Comparison of ENCODE assay signal across 8 cellular contexts in the genomic region with DNA sequence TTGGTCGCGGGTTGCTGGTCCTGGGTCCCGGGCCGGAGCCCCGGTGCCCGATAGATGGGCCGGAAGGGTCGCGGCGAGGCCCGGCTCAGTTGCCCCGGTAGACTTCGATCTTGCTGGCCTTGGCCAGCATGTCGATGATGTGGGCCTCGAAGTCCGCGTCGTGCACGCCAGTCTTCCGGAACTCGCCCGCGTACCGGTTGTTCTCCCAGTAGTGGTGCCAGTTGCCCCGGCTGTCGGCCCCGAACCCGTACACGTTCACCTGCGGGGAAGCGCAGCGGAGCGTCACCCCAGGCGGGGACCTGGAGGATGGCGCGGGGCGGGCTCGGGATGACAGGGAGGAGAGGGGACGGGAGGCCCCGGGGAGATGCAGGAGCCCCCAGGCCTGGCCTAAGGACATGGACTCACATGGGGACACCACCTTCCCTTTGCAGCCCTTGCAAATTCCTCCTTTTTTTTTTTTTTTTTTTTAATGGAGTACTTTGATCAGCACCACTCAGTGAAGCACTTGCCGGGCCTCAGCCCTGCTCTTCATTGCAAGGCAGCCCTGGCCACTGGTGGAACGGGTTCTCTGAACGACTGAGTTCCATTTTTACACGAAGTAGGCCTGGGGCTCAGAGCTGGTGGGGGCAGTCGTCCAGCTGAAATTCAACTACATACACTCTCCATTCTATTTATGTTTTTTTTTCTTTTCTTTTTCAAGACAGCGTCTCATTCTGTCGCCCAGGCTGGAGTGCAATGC. TPM values are rescaled to one million over a fixed set of nuclear protein-coding genes. Genes with fewer than 3 reads are reported as not detected.
DNase-seq lines count a peak whose midpoint lies in the region; ATAC-seq and TF ChIP-seq lines count a peak whose summit lies in the region.

No MANE protein-coding gene starts in this region.

- peak overlapping the region; percentile 60 to 90 (median 80) for H3K4me3 ChIP-seq in spleen

- no peaks in the 10 kb centered on the region for H3K9me3 Mint-ChIP-seq in activated CD4-positive, alpha-beta T cell treated with anti-CD3 and anti-CD28 coated beads for 36 hours (ENCODE audit: low read depth)
- no peaks in the 10 kb centered on the region for H3K9me3 Mint-ChIP-seq in WTC11

- peaks cover 12% of the 10 kb centered on the region for H3K4me1 Mint-ChIP-seq in activated CD4-positive, alpha-beta T cell treated with anti-CD3 and anti-CD28 coated beads for 36 hours
- H3K4me1 Mint-ChIP-seq in WTC11, result peaks cover 16% of the 10 kb centered on the region

- TF ChIP-seq POLR2A in spleen (IDR thresholded peaks at IDR 0.05), result no peak

- no peaks in the 10 kb centered on the region for H3K9me3 ChIP-seq in spleen

- POLR2A ChIA-PET in activated CD4-positive, alpha-beta T cell treated with anti-CD3 and anti-CD28 coated beads for 36 hours (lab: Charles Lee), result interaction anchor here (0.6 to 2.9 kb wide), 18 partner anchors 12 to 540 kb away, joined by 3 to 27 read pairs (median 4); partner anchors contain the start of genes AARS1, COG4, DDX19A and DDX19B
- POLR2A ChIA-PET in WTC11 (lab: Charles Lee), result interaction anchor here (0.6 to 2.2 kb wide), 26 partner anchors 8 to 272 kb away, joined by 3 to 17 read pairs (median 4); partner anchors contain the start of genes AARS1, COG4, DDX19A and EXOSC6

- H3K27me3 ChIP-seq in spleen (replicated peaks in 1 of 7), result no peaks in the 10 kb centered on the region

- H3K4me1 ChIP-seq in spleen, result peaks cover 15 to 42% (median 29%) of the 10 kb centered on the region in 6 donors

- peaks cover 14% of the 10 kb centered on the region for H3K36me3 Mint-ChIP-seq in activated CD4-positive, alpha-beta T cell treated with anti-CD3 and anti-CD28 coated beads for 36 hours (ENCODE audit: low read depth)
- peaks cover 18% of the 10 kb centered on the region for H3K36me3 Mint-ChIP-seq in WTC11

- intact Hi-C loops in activated CD4-positive, alpha-beta T cell treated with anti-CD3 and anti-CD28 coated beads for 36 hours (cut with DNase I, micrococcal nuclease), result loop anchor here (1.0 to 5.0 kb wide), 9 partner anchors 23 to 271 kb away; partner anchors contain the start of genes COG4 (in 2 of the 2), DDX19A (in 2 of the 2), FCSK (in 2 of the 2) and SF3B3 (in 2 of the 2)
- intact Hi-C loops in left ventricle myocardium superior (cut with micrococcal nuclease), result no loop called here
- intact Hi-C loops in spleen (cut with DNase I; ENCODE audit: low total_unique reads), result loop anchor here (10.0 kb wide), 1 partner anchor 53 kb away; the partner anchor contains the start of gene ST3GAL2

- no peaks in the 10 kb centered on the region for H3K27me3 Mint-ChIP-seq in activated CD4-positive, alpha-beta T cell treated with anti-CD3 and anti-CD28 coated beads for 36 hours
- H3K27me3 Mint-ChIP-seq in WTC11 (ENCODE audit: low read depth), result no peaks in the 10 kb centered on the region

- 20 to 30% (median 22%) methylated on average over 36 to 47 of the region's 47 CpGs for WGBS in spleen, 5 donors

- peaks cover 0 to 84% (median 18%) of the 10 kb centered on the region in 6 donors for H3K36me3 ChIP-seq in spleen

- ATAC-seq in activated CD4-positive, alpha-beta T cell treated with anti-CD3 and anti-CD28 coated beads for 36 hours, result peak; percentile 18
- ATAC-seq in WTC11, result peak; percentile 9
- peak; percentile 15 for ATAC-seq in left ventricle myocardium superior
- ATAC-seq in GM21515 (IDR thresholded peaks at IDR 0.05; ENCODE audit: unreplicated experiment), result no peak

- peak overlapping the region; percentile 44 to 91 (median 86) for H3K27ac ChIP-seq in spleen

- no peak for DNase-seq in activated CD4-positive, alpha-beta T cell treated with anti-CD3 and anti-CD28 coated beads for 36 hours
- DNase-seq in activated CD4-positive, alpha-beta T cell treated with anti-CD3 and anti-CD28 coated beads, Interleukin-2, amount 50 U/mL, for 4 hours, result no peak
- DNase-seq in WTC11 (ENCODE audit: low spot score), result no peak
- DNase-seq in left ventricle myocardium superior, result no peak
- no peak for DNase-seq in spleen
- no peak for DNase-seq in A172 (ENCODE audit: low spot score)
- DNase-seq in NK-92 (lab: John Stamatoyannopoulos, UW; ENCODE audit: unreplicated experiment), result no peak

- H3K4me3 Mint-ChIP-seq in activated CD4-positive, alpha-beta T cell treated with anti-CD3 and anti-CD28 coated beads for 36 hours, result peak overlapping the region; percentile 86
- H3K4me3 Mint-ChIP-seq in WTC11, result peak overlapping the region; percentile 92

- peak overlapping the region; percentile 78 for H3K27ac Mint-ChIP-seq in activated CD4-positive, alpha-beta T cell treated with anti-CD3 and anti-CD28 coated beads for 36 hours
- H3K27ac Mint-ChIP-seq in WTC11, result peak overlapping the region; percentile 88; the same call in 1 of the 2 replicates

- TF ChIP-seq CTCF in WTC11 (IDR thresholded peaks at IDR 0.05) (no peak), spleen (IDR thresholded peaks at IDR 0.05 in 8 of 11, conservative IDR thresholded peaks at IDR 0.05 in 3 of 11) (no peak)

- CTCF ChIA-PET in activated CD4-positive, alpha-beta T cell treated with anti-CD3 and anti-CD28 coated beads for 36 hours (lab: Charles Lee), result interaction anchor here (0.7 to 1.9 kb wide), 5 partner anchors 9 to 132 kb away, joined by 3 to 8 read pairs (median 5); partner anchors contain the start of gene FCSK
- CTCF ChIA-PET in WTC11 (lab: Charles Lee), result interaction anchor here (0.6 to 3.7 kb wide), 18 partner anchors 10 to 272 kb away, joined by 3 to 42 read pairs (median 4); partner anchors contain the start of genes DDX19A and FCSK

TF ChIP-seq in WTC11, 78 proteins besides CTCF, POLR2A, EP300 and RAD21 (continues in another document):
- 0 out of 2 replicates have a peak, but pooled peaks have one; percentile 54 for TF ChIP-seq ZBTB21 (CRISPR knock-in tag; IDR thresholded peaks at IDR 0.05; ENCODE audit: borderline replicate concordance)
- TF ChIP-seq SMAD4 (CRISPR knock-in tag; IDR thresholded peaks at IDR 0.05), result no peak
- TF ChIP-seq ZNF416 (CRISPR knock-in tag; IDR thresholded peaks at IDR 0.05), result peak; percentile 76; the same call in 1 of the 2 replicates
- no peak for TF ChIP-seq JAZF1 (CRISPR knock-in tag; IDR thresholded peaks at IDR 0.05)
- peak; percentile 27; the same call in 1 of the 2 replicates for TF ChIP-seq ZNF423 (CRISPR knock-in tag; IDR thresholded peaks at IDR 0.05)
- TF ChIP-seq, protein P1, sequence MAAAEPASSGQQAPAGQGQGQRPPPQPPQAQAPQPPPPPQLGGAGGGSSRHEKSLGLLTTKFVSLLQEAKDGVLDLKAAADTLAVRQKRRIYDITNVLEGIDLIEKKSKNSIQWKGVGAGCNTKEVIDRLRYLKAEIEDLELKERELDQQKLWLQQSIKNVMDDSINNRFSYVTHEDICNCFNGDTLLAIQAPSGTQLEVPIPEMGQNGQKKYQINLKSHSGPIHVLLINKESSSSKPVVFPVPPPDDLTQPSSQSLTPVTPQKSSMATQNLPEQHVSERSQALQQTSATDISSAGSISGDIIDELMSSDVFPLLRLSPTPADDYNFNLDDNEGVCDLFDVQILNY (CRISPR knock-in tag; IDR thresholded peaks at IDR 0.05), result peak; percentile 54; the same call in 1 of the 2 replicates
- TF ChIP-seq, protein P2, sequence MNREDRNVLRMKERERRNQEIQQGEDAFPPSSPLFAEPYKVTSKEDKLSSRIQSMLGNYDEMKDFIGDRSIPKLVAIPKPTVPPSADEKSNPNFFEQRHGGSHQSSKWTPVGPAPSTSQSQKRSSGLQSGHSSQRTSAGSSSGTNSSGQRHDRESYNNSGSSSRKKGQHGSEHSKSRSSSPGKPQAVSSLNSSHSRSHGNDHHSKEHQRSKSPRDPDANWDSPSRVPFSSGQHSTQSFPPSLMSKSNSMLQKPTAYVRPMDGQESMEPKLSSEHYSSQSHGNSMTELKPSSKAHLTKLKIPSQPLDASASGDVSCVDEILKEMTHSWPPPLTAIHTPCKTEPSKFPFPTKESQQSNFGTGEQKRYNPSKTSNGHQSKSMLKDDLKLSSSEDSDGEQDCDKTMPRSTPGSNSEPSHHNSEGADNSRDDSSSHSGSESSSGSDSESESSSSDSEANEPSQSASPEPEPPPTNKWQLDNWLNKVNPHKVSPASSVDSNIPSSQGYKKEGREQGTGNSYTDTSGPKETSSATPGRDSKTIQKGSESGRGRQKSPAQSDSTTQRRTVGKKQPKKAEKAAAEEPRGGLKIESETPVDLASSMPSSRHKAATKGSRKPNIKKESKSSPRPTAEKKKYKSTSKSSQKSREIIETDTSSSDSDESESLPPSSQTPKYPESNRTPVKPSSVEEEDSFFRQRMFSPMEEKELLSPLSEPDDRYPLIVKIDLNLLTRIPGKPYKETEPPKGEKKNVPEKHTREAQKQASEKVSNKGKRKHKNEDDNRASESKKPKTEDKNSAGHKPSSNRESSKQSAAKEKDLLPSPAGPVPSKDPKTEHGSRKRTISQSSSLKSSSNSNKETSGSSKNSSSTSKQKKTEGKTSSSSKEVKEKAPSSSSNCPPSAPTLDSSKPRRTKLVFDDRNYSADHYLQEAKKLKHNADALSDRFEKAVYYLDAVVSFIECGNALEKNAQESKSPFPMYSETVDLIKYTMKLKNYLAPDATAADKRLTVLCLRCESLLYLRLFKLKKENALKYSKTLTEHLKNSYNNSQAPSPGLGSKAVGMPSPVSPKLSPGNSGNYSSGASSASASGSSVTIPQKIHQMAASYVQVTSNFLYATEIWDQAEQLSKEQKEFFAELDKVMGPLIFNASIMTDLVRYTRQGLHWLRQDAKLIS (CRISPR knock-in tag; IDR thresholded peaks at IDR 0.05; ENCODE audit: borderline replicate concordance), result peak; percentile 89; the same call in 1 of the 2 replicates
- TF ChIP-seq ZNF232 (CRISPR knock-in tag; IDR thresholded peaks at IDR 0.05), result 0 out of 2 replicates have a peak, but pooled peaks have one; percentile 14

RNA-seq across cellular contexts. Expression of gene DDX19A, which starts 35.1 kb away (rescaled TPM):
- total RNA-seq in activated CD4-positive, alpha-beta T cell treated with anti-CD3 and anti-CD28 coated beads for 36 hours, result 10 to 100 TPM; 47.7 to 52.9 TPM
- total RNA-seq in WTC11 (2021) (42.0 to 47.0 TPM (median 43.7 TPM) in 3 replicates), left ventricle myocardium superior (25.2 TPM), spleen (10 to 100 TPM; 26.1 to 33.7 (median 29.7) TPM)
- 10 to 100 TPM; 13.3 to 21.1 (median 14.3) TPM for polyA plus RNA-seq in spleen
- total RNA-seq in A172 (2014; rRNA removed; shearing (Covaris generic)), result 40.6 and 47.5 TPM in 2 replicates

RNA-seq across cellular contexts. Expression of gene ST3GAL2, which starts 57.1 kb away (rescaled TPM):
- 10 to 100 TPM; 14.8 to 16.6 TPM for total RNA-seq in activated CD4-positive, alpha-beta T cell treated with anti-CD3 and anti-CD28 coated beads for 36 hours
- total RNA-seq in WTC11 (2021), result 46.0 to 49.4 TPM (median 46.2 TPM) in 3 replicates
- total RNA-seq in left ventricle myocardium superior, result 19.0 TPM
- total RNA-seq in spleen, result 10 to 100 TPM; 33.1 to 66.9 (median 48.1) TPM
- 10 to 100 TPM in 1 of 3 donors, 1 to 10 TPM in 2; 5.2 to 16.5 (median 7.2) TPM for polyA plus RNA-seq in spleen
- total RNA-seq in A172 (2014; rRNA removed; shearing (Covaris generic)), result 14.4 and 17.3 TPM in 2 replicates
